In genomic region chr16:3158498-3159314, GRCh38 we compare ENCODE assay signal across 1 cellular context.
TF ChIP-seq lines count a peak whose summit lies in the region.

No MANE protein-coding gene starts in this region.

TF ChIP-seq in K562, 482 proteins besides CTCF, POLR2A, EP300 and RAD21 (continues in another document):
- TF ChIP-seq CREB3L1 (IDR thresholded peaks at IDR 0.05; ENCODE audit: borderline replicate concordance, low read depth) (peak; percentile 82; the same call in 1 of the 2 replicates), NUFIP1 (IDR thresholded peaks at IDR 0.05; ENCODE audit: partially characterized antibody) (peak; percentile 88), CHD2 (IDR thresholded peaks at IDR 0.05; ENCODE audit: low read depth, low read length) (peak; percentile 64), YY1 (IDR thresholded peaks at IDR 0.05; ENCODE audit: borderline replicate concordance in 1 of 3, control insufficient read depth in 1 of 3, extremely low read depth in 1 of 3, insufficient read depth in 3 of 3, insufficient read length in 1 of 3, insufficient replicate concordance in 2 of 3, low read depth in 1 of 3, low read length in 2 of 3) (peak in 1 of 3 experiments; percentile 12), SP1 (CRISPR knock-in tag; IDR thresholded peaks at IDR 0.05) (peak; percentile 59; the same call in 1 of the 2 replicates), MAX (CRISPR knock-in tag; IDR thresholded peaks at IDR 0.05) (no peak), ZNF12 (CRISPR knock-in tag; IDR thresholded peaks at IDR 0.05) (peak; percentile 21; the same call in 1 of the 2 replicates), ESRRB (CRISPR knock-in tag; IDR thresholded peaks at IDR 0.05; ENCODE audit: borderline replicate concordance) (no peak), DIDO1 (tag; IDR thresholded peaks at IDR 0.05; ENCODE audit: low read depth) (no peak), TFAP4 (CRISPR knock-in tag; IDR thresholded peaks at IDR 0.05; ENCODE audit: borderline replicate concordance) (peak; percentile 66), ZBTB2 (IDR thresholded peaks at IDR 0.05) (peak; percentile 46; the same call in 1 of the 2 replicates), MCM2 (IDR thresholded peaks at IDR 0.05; ENCODE audit: low read depth) (no peak), BRF1 (IDR thresholded peaks at IDR 0.05; ENCODE audit: borderline replicate concordance, extremely low read depth, insufficient read length) (no peak), ETS2 (tag; IDR thresholded peaks at IDR 0.05; ENCODE audit: borderline replicate concordance, poor library complexity, severe bottlenecking) (no peak), ZNF197 (CRISPR knock-in tag; IDR thresholded peaks at IDR 0.05; ENCODE audit: low read depth) (0 out of 2 replicates have a peak, but pooled peaks have one; percentile 31), CBFA2T3 (IDR thresholded peaks at IDR 0.05) (peak; percentile 2; the same call in 1 of the 2 replicates), ILK (tag; IDR thresholded peaks at IDR 0.05; ENCODE audit: borderline replicate concordance, low read depth) (no peak), FOXK1 (CRISPR knock-in tag; IDR thresholded peaks at IDR 0.05; ENCODE audit: borderline replicate concordance) (no peak), RNF219 (CRISPR knock-in tag; IDR thresholded peaks at IDR 0.05) (no peak), ZNF518B (CRISPR knock-in tag; IDR thresholded peaks at IDR 0.05) (no peak), SMARCA4 (IDR thresholded peaks at IDR 0.05) (peak; percentile 53; the same call in 1 of the 2 replicates), RBFOX2 (IDR thresholded peaks at IDR 0.05; ENCODE audit: low read depth, low read length) (peak; percentile 87), XRCC3 (IDR thresholded peaks at IDR 0.05) (no peak), TFE3 (CRISPR knock-in tag; IDR thresholded peaks at IDR 0.05) (no peak), NRF1 (conservative IDR thresholded peaks at IDR 0.05 in 1 of 2, IDR thresholded peaks at IDR 0.05 in 1 of 2) (peak; percentile 83 to 85), TSHZ1 (CRISPR knock-in tag; IDR thresholded peaks at IDR 0.05) (no peak), JUNB (CRISPR knock-in tag; conservative IDR thresholded peaks at IDR 0.05) (no peak), TCFL5 (CRISPR knock-in tag; conservative IDR thresholded peaks at IDR 0.05) (no peak), HINFP (tag; conservative IDR thresholded peaks at IDR 0.05; ENCODE audit: low read depth) (no peak), MITF (IDR thresholded peaks at IDR 0.05) (0 out of 2 replicates have a peak, but pooled peaks have one; percentile 27), ATF7 (IDR thresholded peaks at IDR 0.05) (peak; percentile 59; the same call in 1 of the 2 replicates), NKRF (IDR thresholded peaks at IDR 0.05; ENCODE audit: borderline replicate concordance) (no peak)
